In genomic region chr12:101557092-101557491, GRCh38 we compare ENCODE assay signal across 9 cellular contexts. TPM values are rescaled to one million over a fixed set of nuclear protein-coding genes. Genes with fewer than 3 reads are reported as not detected.
"Had no signal": no experiment of that assay in that cellular context is flagged by ENCODE, and none has a peak within 500 bp of the region (broad histone marks: within the 10 kb centered on the region; RNA-seq: fewer than 3 reads in every experiment).

No MANE protein-coding gene starts in this region.

- H3K4me3 ChIP-seq: GM23248 had no signal

- H3K9ac ChIP-seq: GM23248 had no signal

- DNase-seq: GM23248, GOT3, H9, HCEC 1CT, KG1 had no signal

- H2AFZ ChIP-seq: GM23248 had no signal

- FAIRE-seq: H54 had no signal

- H3K27ac ChIP-seq: GM23248, HL-60 had no signal

RNA-seq across cellular contexts. Expression of gene MYBPC1, which starts 37.7 kb away (rescaled TPM):
- total RNA-seq: GM23248, H9, HT1080 had no signal
- polyA plus RNA-seq: GM23248, IgD-negative memory B cell had no signal
